Comparison of ENCODE assay signal across 8 cellular contexts in genomic region chr7:23570592-23571200, GRCh38. TPM values are rescaled to one million over a fixed set of nuclear protein-coding genes. Genes with fewer than 3 reads are reported as not detected.
DNase-seq lines count a peak whose midpoint lies in the region; ATAC-seq and TF ChIP-seq lines count a peak whose summit lies in the region.

No MANE protein-coding gene starts in this region.

- H3K27me3 ChIP-seq in foreskin keratinocyte, result peaks cover 3% of the 10 kb centered on the region
- H3K27me3 ChIP-seq in thyroid gland, result no peaks in the 10 kb centered on the region

- TF ChIP-seq CTCF in LNCAP (IDR thresholded peaks at IDR 0.05), result peak; percentile 87
- peak; percentile 94 for TF ChIP-seq CTCF in foreskin keratinocyte (conservative IDR thresholded peaks at IDR 0.05)
- peak in 2 of 3 donors; percentile 32 to 76 for TF ChIP-seq CTCF in omental fat pad (IDR thresholded peaks at IDR 0.05)
- TF ChIP-seq CTCF in thyroid gland (IDR thresholded peaks at IDR 0.05), result peak in 5 of 6 experiments; percentile 60 to 91 (median 88)

- H3K27ac ChIP-seq in foreskin keratinocyte, result no peak overlapping the region
- H3K27ac ChIP-seq in thyroid gland, result no peak overlapping the region

- ATAC-seq in GM21576 (IDR thresholded peaks at IDR 0.05; ENCODE audit: unreplicated experiment) (peak; percentile 77), foreskin keratinocyte (peak; percentile 89), omental fat pad (ENCODE audit: low FRiP score) (peak; percentile 93)

- intact Hi-C loops in thyroid gland (cut with DNase I), result loop anchor here (2.0 kb wide), 1 partner anchor 142 kb away; no protein-coding TSS in a partner anchor

- no peaks in the 10 kb centered on the region for H3K9me3 ChIP-seq in thyroid gland

- H3K4me1 ChIP-seq in foreskin keratinocyte (no peaks in the 10 kb centered on the region), thyroid gland (no peaks in the 10 kb centered on the region)

- TF ChIP-seq POLR2A in thyroid gland (IDR thresholded peaks at IDR 0.05), result no peak

- no peaks in the 10 kb centered on the region for H3K36me3 ChIP-seq in thyroid gland

- WGBS in thyroid gland, 2 donors, result 22 to 28% methylated on average over 5 of the region's 5 CpGs

- peak; percentile 78 for DNase-seq in DMS53 treated with DMSO at 0.1 percent for 48 hours (lab: John Stamatoyannopoulos, UW; ENCODE audit: unreplicated experiment)
- DNase-seq in RPMI8226, result peak; percentile 76
- DNase-seq in activated T-helper 1 cell treated with anti-CD3 and anti-CD28 coated beads, Interleukin-2, amount 50 U/mL, for 16 hours (ENCODE audit: low read depth in 1 of 2, low spot score in 1 of 2), result peak; percentile 13 to 42
- DNase-seq in foreskin keratinocyte, result peak; percentile 26 to 60
- DNase-seq in omental fat pad (ENCODE audit: low spot score), result peak; percentile 68
- peak; percentile 72 to 78 for DNase-seq in thyroid gland

- no peak overlapping the region for H3K4me3 ChIP-seq in thyroid gland (replicated peaks in 1 of 3)

RNA-seq across cellular contexts. Expression of gene CCDC126, which starts 26.5 kb away (rescaled TPM):
- total RNA-seq in foreskin keratinocyte (5.0 and 5.5 TPM in 2 replicates), omental fat pad (10 to 100 TPM; 11.0 to 23.6 (median 14.2) TPM), thyroid gland (10 to 100 TPM; 21.1 to 26.8 (median 23.9) TPM)
- polyA plus RNA-seq in foreskin keratinocyte, result 2.8 and 3.3 TPM in 2 replicates

RNA-seq across cellular contexts. Expression of gene TRA2A, which starts 38.9 kb away (rescaled TPM):
- 41.4 and 46.0 TPM in 2 replicates for total RNA-seq in foreskin keratinocyte
- 31.8 and 40.2 TPM in 2 replicates for polyA plus RNA-seq in foreskin keratinocyte
- 10 to 100 TPM; 33.5 to 59.7 (median 40.7) TPM for total RNA-seq in omental fat pad
- total RNA-seq in thyroid gland, result 10 to 100 TPM; 31.6 to 49.0 (median 42.8) TPM

Comparison
In these comparisons a context has a peak if more than half of its experiments do, and no peak if none do; other contexts are left out.
1. DNase-seq: peak in every context shown above with its lines; median percentile 78 in DMS53 treated with DMSO at 0.1 percent for 48 hours; 76 in RPMI8226; 75 in thyroid gland; 68 in omental fat pad; 43 in foreskin keratinocyte; 28 in activated T-helper 1 cell treated with anti-CD3 and anti-CD28 coated beads, Interleukin-2, amount 50 U/mL, for 16 hours.